8 cellular contexts compared by ENCODE assay signal in genomic region chr1:120014978-120015377, GRCh38. TPM values are rescaled to one million over a fixed set of nuclear protein-coding genes. Genes with fewer than 3 reads are reported as not detected.
A peak's percentile ranks its signal among the peaks of the same experiment; 100 is the strongest.
DNase-seq lines count a peak whose midpoint lies in the region; ATAC-seq and TF ChIP-seq lines count a peak whose summit lies in the region.
"Not testable (repeated sequence)": the region's sequence is repeated elsewhere in the genome, so short reads cannot be mapped to it uniquely, and the experiment has no call there.

No MANE protein-coding gene starts in this region.

- H3K4me3 ChIP-seq in SK-N-SH (ENCODE audit: low read depth in 2 of 2, low read length in 1 of 2); brain microvascular endothelial cell (ENCODE audit: low read depth, low read length); sigmoid colon: not testable (repeated sequence)

- not testable (repeated sequence) for H3K4me1 ChIP-seq in SK-N-SH (ENCODE audit: control insufficient read depth in 1 of 2, insufficient read depth in 2 of 2, low read depth in 1 of 2, low read length in 1 of 2); sigmoid colon

- not testable (repeated sequence) for H4K20me1 ChIP-seq in SK-N-SH (ENCODE audit: insufficient read depth)

- peak overlapping the region in 6 of 7 donors; percentile 20 to 86 (median 74) for H3K27ac Mint-ChIP-seq in CD14-positive monocyte
- H3K27ac Mint-ChIP-seq in mesothelial cell of epicardium = peak overlapping the region; percentile 93
- H3K27ac Mint-ChIP-seq in osteocyte (ENCODE audit: unreplicated experiment) = peak overlapping the region; percentile 90

- not testable (repeated sequence) for TF ChIP-seq RAD21 in SK-N-SH (IDR thresholded peaks at IDR 0.05; ENCODE audit: low read length)

- H3K27me3 ChIP-seq in SK-N-SH (ENCODE audit: insufficient read depth); brain microvascular endothelial cell (replicated peaks); sigmoid colon: not testable (repeated sequence)

- DNase-seq in CD14-positive monocyte (ENCODE audit: low spot score); SK-N-SH; mesothelial cell of epicardium (ENCODE audit: low spot score in 2 of 2, unreplicated experiment in 2 of 2); osteocyte (ENCODE audit: extremely low spot score, unreplicated experiment): not testable (repeated sequence)
- peak; percentile 12 for DNase-seq in brain microvascular endothelial cell
- peak; percentile 41 for DNase-seq in Right ventricle myocardium superior
- DNase-seq in left ventricle myocardium superior = peak; percentile 42
- peak; percentile 68 for DNase-seq in sigmoid colon

- not testable (repeated sequence) for TF ChIP-seq CTCF in CD14-positive monocyte (IDR thresholded peaks at IDR 0.05); SK-N-SH (IDR thresholded peaks at IDR 0.05); brain microvascular endothelial cell (IDR thresholded peaks at IDR 0.05; ENCODE audit: low read depth, low read length, missing control alignments); mesothelial cell of epicardium (IDR thresholded peaks at IDR 0.05; ENCODE audit: unreplicated experiment); osteocyte (IDR thresholded peaks at IDR 0.05); sigmoid colon (IDR thresholded peaks at IDR 0.05)

- POLR2A ChIA-PET in SK-N-SH (lab: Yijun Ruan, JAX) = not testable (repeated sequence)

- not testable (repeated sequence) for TF ChIP-seq POLR2A in sigmoid colon (IDR thresholded peaks at IDR 0.05)

- ATAC-seq in Right ventricle myocardium superior (ENCODE audit: poor library complexity); left ventricle myocardium superior: not testable (repeated sequence)

- not testable (repeated sequence) for H3K4me1 Mint-ChIP-seq in CD14-positive monocyte; mesothelial cell of epicardium; osteocyte (ENCODE audit: unreplicated experiment)

- not testable (repeated sequence) for H3K9ac ChIP-seq in SK-N-SH

- intact Hi-C loops in CD14-positive monocyte (cut with micrococcal nuclease); Right ventricle myocardium superior (cut with DNase I); left ventricle myocardium superior (cut with micrococcal nuclease); sigmoid colon (cut with DNase I): not testable (repeated sequence)

- not testable (repeated sequence) for H3K9me3 ChIP-seq in SK-N-SH, sigmoid colon

- not testable (repeated sequence) for H3K36me3 ChIP-seq in SK-N-SH (replicated peaks in 1 of 2; ENCODE audit: control insufficient read depth in 1 of 2, insufficient read depth in 2 of 2, low read length in 1 of 2); brain microvascular endothelial cell (replicated peaks); sigmoid colon

- H3K27ac ChIP-seq in SK-N-SH (ENCODE audit: low read depth in 2 of 2, low read length in 1 of 2) = peak overlapping the region in 1 of 2 experiments; percentile 27; a peak in 1 of 4 replicates
- H3K27ac ChIP-seq in brain microvascular endothelial cell, sigmoid colon: not testable (repeated sequence)

- in situ Hi-C loops in brain microvascular endothelial cell (cut with HindIII; ENCODE audit: low pct_ligation_motif_present, low sequenced_read_pairs) = not testable (repeated sequence)

- not testable (repeated sequence) for H3K27me3 Mint-ChIP-seq in CD14-positive monocyte (ENCODE audit: low read depth in 3 of 3); mesothelial cell of epicardium (ENCODE audit: low read depth); osteocyte (ENCODE audit: unreplicated experiment)

- H3F3A ChIP-seq in SK-N-SH (replicated peaks; ENCODE audit: insufficient read depth) = not testable (repeated sequence)

- H3K9me3 Mint-ChIP-seq in CD14-positive monocyte; mesothelial cell of epicardium; osteocyte (ENCODE audit: unreplicated experiment): not testable (repeated sequence)

- peaks cover 19% of the 10 kb centered on the region for H3K79me2 ChIP-seq in SK-N-SH (ENCODE audit: insufficient read depth)

- H2AFZ ChIP-seq in SK-N-SH (ENCODE audit: low read depth) = not testable (repeated sequence)

- not testable (repeated sequence) for H3K9me2 ChIP-seq in SK-N-SH

- not testable (repeated sequence) for TF ChIP-seq EP300 in SK-N-SH (IDR thresholded peaks at IDR 0.05; ENCODE audit: borderline replicate concordance in 1 of 2, low read depth in 1 of 2, low read length in 1 of 2); sigmoid colon (IDR thresholded peaks at IDR 0.05)

- peak overlapping the region; percentile 26 to 34 for H3K4me3 Mint-ChIP-seq in CD14-positive monocyte
- peak overlapping the region; percentile 48 for H3K4me3 Mint-ChIP-seq in mesothelial cell of epicardium
- H3K4me3 Mint-ChIP-seq in osteocyte (ENCODE audit: unreplicated experiment) = peak overlapping the region; percentile 70

- not testable (repeated sequence) for H3K36me3 Mint-ChIP-seq in CD14-positive monocyte; mesothelial cell of epicardium; osteocyte (ENCODE audit: unreplicated experiment)

- CTCF ChIA-PET in SK-N-SH (lab: Yijun Ruan, JAX) = not testable (repeated sequence)

- H3K4me2 ChIP-seq in SK-N-SH = not testable (repeated sequence)

- 8% methylated on average over 7 of the region's 7 CpGs for WGBS in SK-N-SH (ENCODE audit: low lambda C conversion rate)
- 20 to 47% methylated on average over 7 of the region's 7 CpGs for WGBS in sigmoid colon, 2 donors

TF ChIP-seq in SK-N-SH, 30 proteins besides CTCF, POLR2A, EP300 and RAD21:
- peak; percentile 52 for TF ChIP-seq TCF12 (IDR thresholded peaks at IDR 0.05)

RNA-seq across cellular contexts. Expression of gene NOTCH2, which starts 54.5 kb away (rescaled TPM):
- polyA plus RNA-seq in CD14-positive monocyte (10 to 100 TPM; 47.3 to 86.6 TPM), SK-N-SH (2012; rRNA removed) (23.0 and 23.3 TPM in 2 replicates), sigmoid colon (10 to 100 TPM in 1 of 3 donors, 1 to 10 TPM in 2; 2.8 to 25.1 (median 3.6) TPM)
- 21.7 and 25.6 TPM in 2 replicates for polyA plus RNA-seq in SK-N-SH (2012; cell fraction: cytosol; rRNA removed)
- 34.8 and 48.1 TPM in 2 replicates for polyA plus RNA-seq in SK-N-SH (2012; cell fraction: nucleus; rRNA removed)
- total RNA-seq in Right ventricle myocardium superior (20.1 TPM), left ventricle myocardium superior (15.6 TPM), mesothelial cell of epicardium (277 to 292 TPM (median 281 TPM) in 3 replicates), osteocyte (180 and 193 TPM in 2 replicates), sigmoid colon (10 to 100 TPM; 45.9 to 88.9 (median 53.2) TPM)
